Comparison of ENCODE assay signal across 1 cellular context in the genomic region with DNA sequence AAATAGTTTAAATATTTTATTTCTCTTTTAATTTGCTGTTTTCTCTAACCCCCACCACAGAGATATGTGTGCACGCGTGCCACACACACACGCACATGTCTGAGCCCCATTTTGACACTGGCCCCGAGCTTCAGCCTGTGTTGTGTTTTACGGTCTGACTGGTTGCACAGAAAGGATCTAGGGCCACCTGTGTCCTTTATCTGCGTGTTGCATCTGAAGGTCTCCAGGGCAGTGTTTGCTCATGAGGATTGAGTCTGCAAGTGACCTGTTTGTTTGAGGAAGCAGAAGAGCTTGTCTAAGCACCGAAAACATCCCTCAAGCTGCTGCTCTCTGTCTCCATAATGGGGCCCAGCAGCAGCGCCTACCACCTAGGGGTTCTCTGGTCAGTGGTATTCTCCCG.
TF ChIP-seq lines count a peak whose summit lies in the region.

No MANE protein-coding gene starts in this region.

TF ChIP-seq in H1, 55 proteins besides CTCF, POLR2A, EP300 and RAD21:
- TF ChIP-seq SAP30 (IDR thresholded peaks at IDR 0.05; ENCODE audit: insufficient read depth, insufficient replicate concordance, low read length) (no peak), JUND (IDR thresholded peaks at IDR 0.05; ENCODE audit: low read length) (no peak), CREB1 (IDR thresholded peaks at IDR 0.05) (no peak), SP4 (IDR thresholded peaks at IDR 0.05; ENCODE audit: low read length) (no peak), HDAC6 (IDR thresholded peaks at IDR 0.05; ENCODE audit: low read depth, low read length) (no peak), SUZ12 (IDR thresholded peaks at IDR 0.05; ENCODE audit: low read length) (no peak), SIRT6 (IDR thresholded peaks at IDR 0.05; ENCODE audit: low read length) (no peak), JUN (IDR thresholded peaks at IDR 0.05; ENCODE audit: low read depth, low read length) (no peak), CBX5 (IDR thresholded peaks at IDR 0.05; ENCODE audit: low read depth, low read length) (no peak), RBBP5 (IDR thresholded peaks at IDR 0.05; ENCODE audit: borderline replicate concordance, low read depth, low read length) (no peak), KDM4A (IDR thresholded peaks at IDR 0.05; ENCODE audit: low read depth, low read length, severe bottlenecking) (no peak), CTBP2 (IDR thresholded peaks at IDR 0.05; ENCODE audit: borderline replicate concordance, insufficient read depth, insufficient read length, low read length) (no peak), MAFK (IDR thresholded peaks at IDR 0.05; ENCODE audit: low read depth, low read length) (no peak), TEAD4 (IDR thresholded peaks at IDR 0.05; ENCODE audit: low read depth, low read length) (no peak)
